In the genomic region with DNA sequence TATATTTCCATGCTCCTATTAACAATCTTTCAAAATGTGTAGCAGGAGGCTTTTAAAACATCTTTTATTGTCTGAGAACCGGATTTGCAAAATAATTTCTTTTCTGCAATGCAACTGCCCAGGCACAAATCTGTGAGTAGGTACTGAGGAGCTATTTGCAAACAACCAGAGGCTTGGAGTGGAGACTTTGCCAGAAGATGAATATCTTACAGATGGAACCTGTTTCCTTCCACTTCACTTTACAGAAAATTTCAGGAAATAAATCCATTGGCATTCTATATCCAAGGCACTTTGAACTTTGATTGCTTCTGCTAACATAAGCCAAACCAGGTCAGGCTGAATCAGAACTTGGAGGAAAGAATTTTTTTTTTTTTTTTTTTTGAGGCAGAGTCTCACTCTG, we compare ENCODE assay signal across 18 cellular contexts.
"Had no signal": no experiment of that assay in that cellular context is flagged by ENCODE, and none has a peak within 500 bp of the region (broad histone marks: within the 10 kb centered on the region; RNA-seq: fewer than 3 reads in every experiment).

No MANE protein-coding gene starts in this region.

- H3K9me3 ChIP-seq: gastrocnemius medialis, pancreas, psoas muscle had no signal

- H3K4me1 Mint-ChIP-seq: activated naive CD4-positive, alpha-beta T cell treated with anti-CD3 and anti-CD28 coated beads, Interleukin-2, amount 50 U/mL, for 24 hours; central memory CD8-positive, alpha-beta T cell; stimulated activated naive CD8-positive, alpha-beta T cell treated with anti-CD3 and anti-CD28 coated beads, Interleukin-15, amount 100 ng/mL, for 72 hours; T-helper 17 cell had no signal

- H3K4me3 ChIP-seq: gastrocnemius medialis, pancreas, psoas muscle, right atrium auricular region, tibial artery had no signal

- H3K27me3 Mint-ChIP-seq: activated CD4-positive, alpha-beta memory T cell treated with anti-CD3 and anti-CD28 coated beads for 36 hours; activated naive CD4-positive, alpha-beta T cell treated with anti-CD3 and anti-CD28 coated beads, Interleukin-2, amount 50 U/mL, for 24 hours; stimulated activated naive CD8-positive, alpha-beta T cell treated with anti-CD3 and anti-CD28 coated beads, Interleukin-15, amount 100 ng/mL, for 72 hours; T-helper 17 cell had no signal

- H3K27ac ChIP-seq: gastrocnemius medialis, pancreas, psoas muscle, tibial artery had no signal

- H3K36me3 Mint-ChIP-seq: activated CD4-positive, alpha-beta memory T cell treated with anti-CD3 and anti-CD28 coated beads for 36 hours had no signal

- H3K4me3 Mint-ChIP-seq: activated CD4-positive, alpha-beta memory T cell treated with anti-CD3 and anti-CD28 coated beads for 36 hours; activated naive CD4-positive, alpha-beta T cell treated with anti-CD3 and anti-CD28 coated beads, Interleukin-2, amount 50 U/mL, for 24 hours; activated T-cell treated with anti-CD3 and anti-CD28 coated beads, Interleukin-2, amount 50 U/mL, for 72 hours; central memory CD8-positive, alpha-beta T cell; nephron progenitor cell; stimulated activated naive CD8-positive, alpha-beta T cell treated with anti-CD3 and anti-CD28 coated beads, Interleukin-15, amount 100 ng/mL, for 72 hours; T-helper 17 cell had no signal

- H3K27ac Mint-ChIP-seq: activated CD4-positive, alpha-beta memory T cell treated with anti-CD3 and anti-CD28 coated beads for 36 hours; activated naive CD4-positive, alpha-beta T cell treated with anti-CD3 and anti-CD28 coated beads, Interleukin-2, amount 50 U/mL, for 24 hours; activated T-cell treated with anti-CD3 and anti-CD28 coated beads, Interleukin-2, amount 50 U/mL, for 72 hours; stimulated activated naive CD8-positive, alpha-beta T cell treated with anti-CD3 and anti-CD28 coated beads, Interleukin-15, amount 100 ng/mL, for 72 hours; T-helper 17 cell had no signal

- H3K27me3 ChIP-seq: gastrocnemius medialis, pancreas, right atrium auricular region, tibial artery had no signal

- DNase-seq: activated CD4-positive, alpha-beta memory T cell treated with anti-CD3 and anti-CD28 coated beads for 36 hours; activated CD4-positive, alpha-beta T cell treated with anti-CD3 and anti-CD28 coated beads for 48 hours; activated effector memory CD4-positive, alpha-beta T cell treated with Interleukin-2 at 50 U/mL for 16 hours; activated T-cell treated with anti-CD3 and anti-CD28 coated beads, Interleukin-2, amount 50 U/mL, for 72 hours; aorta; effector memory CD4-positive, alpha-beta T cell; gastrocnemius medialis; hypothalamus; nephron progenitor cell; pancreas; psoas muscle; stimulated activated CD4-positive, alpha-beta T cell treated with anti-CD3 and anti-CD28 coated beads, Interleukin-1b, Interleukin-23, amount 100 ng/mL, for 48 hours; stimulated activated naive CD8-positive, alpha-beta T cell treated with anti-CD3 and anti-CD28 coated beads, Interleukin-15, amount 100 ng/mL, for 72 hours; T-helper 17 cell; tibial artery had no signal

- H3K36me3 ChIP-seq: gastrocnemius medialis, pancreas, right atrium auricular region, tibial artery had no signal

- H3K4me1 ChIP-seq: gastrocnemius medialis, pancreas, psoas muscle had no signal

- ATAC-seq: activated T-cell treated with anti-CD3 and anti-CD28 coated beads, Interleukin-2, amount 50 U/mL, for 72 hours; gastrocnemius medialis; pancreas; psoas muscle; stimulated activated naive CD8-positive, alpha-beta T cell treated with anti-CD3 and anti-CD28 coated beads, Interleukin-15, amount 100 ng/mL, for 72 hours; T-helper 17 cell had no signal
